ENCODE assay signal across 24 cellular contexts in genomic region chr3:183794452-183794851, GRCh38. TPM values are rescaled to one million over a fixed set of nuclear protein-coding genes. Genes with fewer than 3 reads are reported as not detected.
DNase-seq lines count a peak whose midpoint lies in the region; ATAC-seq and TF ChIP-seq lines count a peak whose summit lies in the region.
"Had no signal": no experiment of that assay in that cellular context is flagged by ENCODE, and none has a peak within 500 bp of the region (broad histone marks: within the 10 kb centered on the region; RNA-seq: fewer than 3 reads in every experiment).

No MANE protein-coding gene starts in this region.

- no peaks in the 10 kb centered on the region for H3K9me3 Mint-ChIP-seq in T-helper 1 cell treated with Interleukin-12 subunit alpha and Interleukin-12 subunit beta and Interleukin-4 antibody, amounts not matched to agents 30 μg/mL and 1 μg/mL, for 36 hours
- H3K9me3 Mint-ChIP-seq in chondrocyte (ENCODE audit: low read depth): no peaks in the 10 kb centered on the region
- H3K9me3 Mint-ChIP-seq: CD4-positive, alpha-beta T cell; HFFc6 had no signal

- H3K9me3 ChIP-seq in right cardiac atrium (ENCODE audit: control insufficient read depth, low read length): no peaks in the 10 kb centered on the region
- no peaks in the 10 kb centered on the region for H3K9me3 ChIP-seq in WERI-Rb-1 (ENCODE audit: severe bottlenecking)
- H3K9me3 ChIP-seq: BLaER1, MG63 had no signal

- no peak overlapping the region for H3K4me3 Mint-ChIP-seq in T-helper 1 cell treated with Interleukin-12 subunit alpha and Interleukin-12 subunit beta and Interleukin-4 antibody, amounts not matched to agents 30 μg/mL and 1 μg/mL, for 36 hours
- no peak overlapping the region for H3K4me3 Mint-ChIP-seq in chondrocyte (ENCODE audit: unreplicated experiment)
- H3K4me3 Mint-ChIP-seq: CD4-positive, alpha-beta T cell; HFFc6 had no signal

- DNase-seq in T-helper 1 cell: no peak
- DNase-seq in chondrocyte (ENCODE audit: low spot score): no peak
- DNase-seq in right cardiac atrium: no peak
- DNase-seq in activated T-cell treated with anti-CD3 and anti-CD28 coated beads, Interleukin-2, amount 50 U/mL, for 48 hours: no peak
- DNase-seq in WERI-Rb-1: no peak
- DNase-seq: ACHN; CD4-positive, alpha-beta T cell; COR-L47; DMS79; H7; HFFc6; MG63; NCI-H1417; NCI-H187; NCI-H446; NCI-H526; PC-3; RPMI8226; SIG-M5 had no signal

- TF ChIP-seq CTCF in chondrocyte (IDR thresholded peaks at IDR 0.05): no peak
- TF ChIP-seq CTCF in WERI-Rb-1 (IDR thresholded peaks at IDR 0.05; ENCODE audit: low read depth, low read length): no peak

- H3K4me1 Mint-ChIP-seq in T-helper 1 cell treated with Interleukin-12 subunit alpha and Interleukin-12 subunit beta and Interleukin-4 antibody, amounts not matched to agents 30 μg/mL and 1 μg/mL, for 36 hours (ENCODE audit: low read depth): peaks cover 5% of the 10 kb centered on the region
- peaks cover 10% of the 10 kb centered on the region for H3K4me1 Mint-ChIP-seq in chondrocyte (ENCODE audit: low read depth)

- peaks cover 77% of the 10 kb centered on the region for H3K36me3 ChIP-seq in WERI-Rb-1

- no peak overlapping the region for H3K4me3 ChIP-seq in right cardiac atrium (ENCODE audit: low read length)
- H3K4me3 ChIP-seq in WERI-Rb-1 (ENCODE audit: low read depth, low read length): no peak overlapping the region
- H3K4me3 ChIP-seq: BLaER1, MG63 had no signal

- no peaks in the 10 kb centered on the region for H3K27me3 ChIP-seq in right cardiac atrium (ENCODE audit: control insufficient read depth, insufficient read depth)
- no peaks in the 10 kb centered on the region for H3K27me3 ChIP-seq in WERI-Rb-1 (ENCODE audit: insufficient read depth, low read depth, severe bottlenecking)
- H3K27me3 ChIP-seq: BLaER1, MG63 had no signal

- no peaks in the 10 kb centered on the region for H3K4me1 ChIP-seq in right cardiac atrium (ENCODE audit: control insufficient read depth, insufficient read depth, low read length)
- H3K4me1 ChIP-seq: BLaER1 had no signal

- H3K27ac Mint-ChIP-seq in T-helper 1 cell treated with Interleukin-12 subunit alpha and Interleukin-12 subunit beta and Interleukin-4 antibody, amounts not matched to agents 30 μg/mL and 1 μg/mL, for 36 hours: peak overlapping the region; percentile 59
- H3K27ac Mint-ChIP-seq in chondrocyte (ENCODE audit: unreplicated experiment): peak overlapping the region; percentile 67
- H3K27ac Mint-ChIP-seq: CD4-positive, alpha-beta T cell; HFFc6 had no signal

- H3K27me3 Mint-ChIP-seq in T-helper 1 cell treated with Interleukin-12 subunit alpha and Interleukin-12 subunit beta and Interleukin-4 antibody, amounts not matched to agents 30 μg/mL and 1 μg/mL, for 36 hours (ENCODE audit: low read depth): no peaks in the 10 kb centered on the region
- H3K27me3 Mint-ChIP-seq in chondrocyte (ENCODE audit: low read depth): no peaks in the 10 kb centered on the region
- H3K27me3 Mint-ChIP-seq: CD4-positive, alpha-beta T cell had no signal

- ATAC-seq in right cardiac atrium (peak; percentile 30 to 61), HG02763 (IDR thresholded peaks at IDR 0.05; ENCODE audit: unreplicated experiment) (no peak)
- ATAC-seq: PC-3 had no signal

- peaks cover 40% of the 10 kb centered on the region for H3K36me3 Mint-ChIP-seq in T-helper 1 cell treated with Interleukin-12 subunit alpha and Interleukin-12 subunit beta and Interleukin-4 antibody, amounts not matched to agents 30 μg/mL and 1 μg/mL, for 36 hours (ENCODE audit: low read depth)
- peaks cover 32% of the 10 kb centered on the region for H3K36me3 Mint-ChIP-seq in chondrocyte (ENCODE audit: low read depth)

- intact Hi-C loops in right cardiac atrium (cut with DNase I): no loop called here

- WGBS in right cardiac atrium: 75% methylated on average over 4 of the region's 4 CpGs

- H3K27ac ChIP-seq in right cardiac atrium (ENCODE audit: low read length): no peak overlapping the region
- peak overlapping the region; percentile 71 for H3K27ac ChIP-seq in temporal lobe (ENCODE audit: low read depth, low read length)
- H3K27ac ChIP-seq in WERI-Rb-1: no peak overlapping the region
- H3K27ac ChIP-seq: 22Rv1, BLaER1 had no signal

RNA-seq across cellular contexts. Expression of gene MAP6D1, which starts 30.9 kb away (rescaled TPM):
- 3.9 to 8.3 TPM (median 7.9 TPM) in 3 replicates for total RNA-seq in chondrocyte
- total RNA-seq in right cardiac atrium: 1 to 10 TPM; 1.0 to 2.5 (median 1.9) TPM
- polyA plus RNA-seq in right cardiac atrium: 1.2 TPM
- 5.2 TPM for total RNA-seq in temporal lobe
